ENCODE assay signal across 3 cellular contexts in the genomic region with DNA sequence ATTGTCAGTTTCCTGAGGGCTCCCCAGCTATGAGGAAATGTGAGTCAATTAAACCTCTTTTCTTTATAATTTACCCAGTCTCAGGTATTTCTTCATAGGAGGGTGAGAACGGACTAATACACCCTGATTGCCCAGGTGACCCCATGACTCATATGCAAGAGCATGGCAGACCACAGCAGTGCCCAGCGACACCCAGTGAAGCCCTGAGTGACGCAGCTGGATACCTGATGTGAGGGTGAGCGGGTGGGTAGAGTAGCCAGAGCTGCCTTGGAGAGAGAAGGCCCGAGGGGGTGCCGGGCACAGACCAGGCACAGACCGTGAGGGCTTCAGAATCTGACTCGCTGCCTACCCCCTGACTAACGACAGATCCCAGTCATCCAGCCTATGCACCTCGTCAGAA.
TF ChIP-seq lines count a peak whose summit lies in the region.

No MANE protein-coding gene starts in this region.

TF ChIP-seq in SK-N-SH, 30 proteins besides CTCF, POLR2A, EP300 and RAD21 (continues in another document):
- TF ChIP-seq, protein P1, sequence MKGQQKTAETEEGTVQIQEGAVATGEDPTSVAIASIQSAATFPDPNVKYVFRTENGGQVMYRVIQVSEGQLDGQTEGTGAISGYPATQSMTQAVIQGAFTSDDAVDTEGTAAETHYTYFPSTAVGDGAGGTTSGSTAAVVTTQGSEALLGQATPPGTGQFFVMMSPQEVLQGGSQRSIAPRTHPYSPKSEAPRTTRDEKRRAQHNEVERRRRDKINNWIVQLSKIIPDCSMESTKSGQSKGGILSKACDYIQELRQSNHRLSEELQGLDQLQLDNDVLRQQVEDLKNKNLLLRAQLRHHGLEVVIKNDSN (IDR thresholded peaks at IDR 0.05; ENCODE audit: borderline replicate concordance, low read depth), result no peak
- TF ChIP-seq SIN3A (IDR thresholded peaks at IDR 0.05; ENCODE audit: borderline replicate concordance, low read depth, low read length) (no peak), TCF12 (IDR thresholded peaks at IDR 0.05) (no peak), NRF1 (IDR thresholded peaks at IDR 0.05; ENCODE audit: low read depth, low read length) (no peak), SMC3 (IDR thresholded peaks at IDR 0.05; ENCODE audit: low read depth, low read length) (no peak), MXI1 (IDR thresholded peaks at IDR 0.05; ENCODE audit: low read depth, low read length) (no peak), EZH2phosphoT487 (IDR thresholded peaks at IDR 0.05; ENCODE audit: borderline replicate concordance, low read depth) (no peak), POLR2AphosphoS5 (IDR thresholded peaks at IDR 0.05; ENCODE audit: low read depth, low read length) (no peak), GATA2 (CRISPR knock-in tag; IDR thresholded peaks at IDR 0.05) (no peak), FOSL2 (IDR thresholded peaks at IDR 0.05; ENCODE audit: borderline replicate concordance, low read depth) (no peak), FOXJ3 (CRISPR knock-in tag; IDR thresholded peaks at IDR 0.05) (no peak)
- TF ChIP-seq, protein P2, sequence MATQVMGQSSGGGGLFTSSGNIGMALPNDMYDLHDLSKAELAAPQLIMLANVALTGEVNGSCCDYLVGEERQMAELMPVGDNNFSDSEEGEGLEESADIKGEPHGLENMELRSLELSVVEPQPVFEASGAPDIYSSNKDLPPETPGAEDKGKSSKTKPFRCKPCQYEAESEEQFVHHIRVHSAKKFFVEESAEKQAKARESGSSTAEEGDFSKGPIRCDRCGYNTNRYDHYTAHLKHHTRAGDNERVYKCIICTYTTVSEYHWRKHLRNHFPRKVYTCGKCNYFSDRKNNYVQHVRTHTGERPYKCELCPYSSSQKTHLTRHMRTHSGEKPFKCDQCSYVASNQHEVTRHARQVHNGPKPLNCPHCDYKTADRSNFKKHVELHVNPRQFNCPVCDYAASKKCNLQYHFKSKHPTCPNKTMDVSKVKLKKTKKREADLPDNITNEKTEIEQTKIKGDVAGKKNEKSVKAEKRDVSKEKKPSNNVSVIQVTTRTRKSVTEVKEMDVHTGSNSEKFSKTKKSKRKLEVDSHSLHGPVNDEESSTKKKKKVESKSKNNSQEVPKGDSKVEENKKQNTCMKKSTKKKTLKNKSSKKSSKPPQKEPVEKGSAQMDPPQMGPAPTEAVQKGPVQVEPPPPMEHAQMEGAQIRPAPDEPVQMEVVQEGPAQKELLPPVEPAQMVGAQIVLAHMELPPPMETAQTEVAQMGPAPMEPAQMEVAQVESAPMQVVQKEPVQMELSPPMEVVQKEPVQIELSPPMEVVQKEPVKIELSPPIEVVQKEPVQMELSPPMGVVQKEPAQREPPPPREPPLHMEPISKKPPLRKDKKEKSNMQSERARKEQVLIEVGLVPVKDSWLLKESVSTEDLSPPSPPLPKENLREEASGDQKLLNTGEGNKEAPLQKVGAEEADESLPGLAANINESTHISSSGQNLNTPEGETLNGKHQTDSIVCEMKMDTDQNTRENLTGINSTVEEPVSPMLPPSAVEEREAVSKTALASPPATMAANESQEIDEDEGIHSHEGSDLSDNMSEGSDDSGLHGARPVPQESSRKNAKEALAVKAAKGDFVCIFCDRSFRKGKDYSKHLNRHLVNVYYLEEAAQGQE (IDR thresholded peaks at IDR 0.05; ENCODE audit: low read depth, low read length), result no peak
- TF ChIP-seq, protein P3, sequence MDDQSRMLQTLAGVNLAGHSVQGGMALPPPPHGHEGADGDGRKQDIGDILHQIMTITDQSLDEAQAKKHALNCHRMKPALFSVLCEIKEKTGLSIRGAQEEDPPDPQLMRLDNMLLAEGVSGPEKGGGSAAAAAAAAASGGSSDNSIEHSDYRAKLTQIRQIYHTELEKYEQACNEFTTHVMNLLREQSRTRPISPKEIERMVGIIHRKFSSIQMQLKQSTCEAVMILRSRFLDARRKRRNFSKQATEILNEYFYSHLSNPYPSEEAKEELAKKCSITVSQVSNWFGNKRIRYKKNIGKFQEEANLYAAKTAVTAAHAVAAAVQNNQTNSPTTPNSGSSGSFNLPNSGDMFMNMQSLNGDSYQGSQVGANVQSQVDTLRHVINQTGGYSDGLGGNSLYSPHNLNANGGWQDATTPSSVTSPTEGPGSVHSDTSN (IDR thresholded peaks at IDR 0.05), result no peak

TF ChIP-seq in SK-N-SH treated with all-trans-retinoic acid at 6 μM for 48 hours, 23 proteins besides CTCF, POLR2A, EP300 and RAD21 (continued from another document):
- TF ChIP-seq, protein P4, sequence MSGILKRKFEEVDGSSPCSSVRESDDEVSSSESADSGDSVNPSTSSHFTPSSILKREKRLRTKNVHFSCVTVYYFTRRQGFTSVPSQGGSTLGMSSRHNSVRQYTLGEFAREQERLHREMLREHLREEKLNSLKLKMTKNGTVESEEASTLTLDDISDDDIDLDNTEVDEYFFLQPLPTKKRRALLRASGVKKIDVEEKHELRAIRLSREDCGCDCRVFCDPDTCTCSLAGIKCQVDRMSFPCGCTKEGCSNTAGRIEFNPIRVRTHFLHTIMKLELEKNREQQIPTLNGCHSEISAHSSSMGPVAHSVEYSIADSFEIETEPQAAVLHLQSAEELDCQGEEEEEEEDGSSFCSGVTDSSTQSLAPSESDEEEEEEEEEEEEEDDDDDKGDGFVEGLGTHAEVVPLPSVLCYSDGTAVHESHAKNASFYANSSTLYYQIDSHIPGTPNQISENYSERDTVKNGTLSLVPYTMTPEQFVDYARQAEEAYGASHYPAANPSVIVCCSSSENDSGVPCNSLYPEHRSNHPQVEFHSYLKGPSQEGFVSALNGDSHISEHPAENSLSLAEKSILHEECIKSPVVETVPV (CRISPR knock-in tag; IDR thresholded peaks at IDR 0.05), result no peak
- no peak for TF ChIP-seq ZFP30 (CRISPR knock-in tag; IDR thresholded peaks at IDR 0.05)
- TF ChIP-seq ZC3H10 (CRISPR knock-in tag; IDR thresholded peaks at IDR 0.05), result no peak
- no peak for TF ChIP-seq BACH2 (CRISPR knock-in tag; IDR thresholded peaks at IDR 0.05; ENCODE audit: borderline replicate concordance)
- no peak for TF ChIP-seq GLIS3 (CRISPR knock-in tag; IDR thresholded peaks at IDR 0.05)

TF ChIP-seq in GM23338, 12 proteins besides CTCF, POLR2A, EP300 and RAD21 (continued from another document):
- TF ChIP-seq, protein P5, sequence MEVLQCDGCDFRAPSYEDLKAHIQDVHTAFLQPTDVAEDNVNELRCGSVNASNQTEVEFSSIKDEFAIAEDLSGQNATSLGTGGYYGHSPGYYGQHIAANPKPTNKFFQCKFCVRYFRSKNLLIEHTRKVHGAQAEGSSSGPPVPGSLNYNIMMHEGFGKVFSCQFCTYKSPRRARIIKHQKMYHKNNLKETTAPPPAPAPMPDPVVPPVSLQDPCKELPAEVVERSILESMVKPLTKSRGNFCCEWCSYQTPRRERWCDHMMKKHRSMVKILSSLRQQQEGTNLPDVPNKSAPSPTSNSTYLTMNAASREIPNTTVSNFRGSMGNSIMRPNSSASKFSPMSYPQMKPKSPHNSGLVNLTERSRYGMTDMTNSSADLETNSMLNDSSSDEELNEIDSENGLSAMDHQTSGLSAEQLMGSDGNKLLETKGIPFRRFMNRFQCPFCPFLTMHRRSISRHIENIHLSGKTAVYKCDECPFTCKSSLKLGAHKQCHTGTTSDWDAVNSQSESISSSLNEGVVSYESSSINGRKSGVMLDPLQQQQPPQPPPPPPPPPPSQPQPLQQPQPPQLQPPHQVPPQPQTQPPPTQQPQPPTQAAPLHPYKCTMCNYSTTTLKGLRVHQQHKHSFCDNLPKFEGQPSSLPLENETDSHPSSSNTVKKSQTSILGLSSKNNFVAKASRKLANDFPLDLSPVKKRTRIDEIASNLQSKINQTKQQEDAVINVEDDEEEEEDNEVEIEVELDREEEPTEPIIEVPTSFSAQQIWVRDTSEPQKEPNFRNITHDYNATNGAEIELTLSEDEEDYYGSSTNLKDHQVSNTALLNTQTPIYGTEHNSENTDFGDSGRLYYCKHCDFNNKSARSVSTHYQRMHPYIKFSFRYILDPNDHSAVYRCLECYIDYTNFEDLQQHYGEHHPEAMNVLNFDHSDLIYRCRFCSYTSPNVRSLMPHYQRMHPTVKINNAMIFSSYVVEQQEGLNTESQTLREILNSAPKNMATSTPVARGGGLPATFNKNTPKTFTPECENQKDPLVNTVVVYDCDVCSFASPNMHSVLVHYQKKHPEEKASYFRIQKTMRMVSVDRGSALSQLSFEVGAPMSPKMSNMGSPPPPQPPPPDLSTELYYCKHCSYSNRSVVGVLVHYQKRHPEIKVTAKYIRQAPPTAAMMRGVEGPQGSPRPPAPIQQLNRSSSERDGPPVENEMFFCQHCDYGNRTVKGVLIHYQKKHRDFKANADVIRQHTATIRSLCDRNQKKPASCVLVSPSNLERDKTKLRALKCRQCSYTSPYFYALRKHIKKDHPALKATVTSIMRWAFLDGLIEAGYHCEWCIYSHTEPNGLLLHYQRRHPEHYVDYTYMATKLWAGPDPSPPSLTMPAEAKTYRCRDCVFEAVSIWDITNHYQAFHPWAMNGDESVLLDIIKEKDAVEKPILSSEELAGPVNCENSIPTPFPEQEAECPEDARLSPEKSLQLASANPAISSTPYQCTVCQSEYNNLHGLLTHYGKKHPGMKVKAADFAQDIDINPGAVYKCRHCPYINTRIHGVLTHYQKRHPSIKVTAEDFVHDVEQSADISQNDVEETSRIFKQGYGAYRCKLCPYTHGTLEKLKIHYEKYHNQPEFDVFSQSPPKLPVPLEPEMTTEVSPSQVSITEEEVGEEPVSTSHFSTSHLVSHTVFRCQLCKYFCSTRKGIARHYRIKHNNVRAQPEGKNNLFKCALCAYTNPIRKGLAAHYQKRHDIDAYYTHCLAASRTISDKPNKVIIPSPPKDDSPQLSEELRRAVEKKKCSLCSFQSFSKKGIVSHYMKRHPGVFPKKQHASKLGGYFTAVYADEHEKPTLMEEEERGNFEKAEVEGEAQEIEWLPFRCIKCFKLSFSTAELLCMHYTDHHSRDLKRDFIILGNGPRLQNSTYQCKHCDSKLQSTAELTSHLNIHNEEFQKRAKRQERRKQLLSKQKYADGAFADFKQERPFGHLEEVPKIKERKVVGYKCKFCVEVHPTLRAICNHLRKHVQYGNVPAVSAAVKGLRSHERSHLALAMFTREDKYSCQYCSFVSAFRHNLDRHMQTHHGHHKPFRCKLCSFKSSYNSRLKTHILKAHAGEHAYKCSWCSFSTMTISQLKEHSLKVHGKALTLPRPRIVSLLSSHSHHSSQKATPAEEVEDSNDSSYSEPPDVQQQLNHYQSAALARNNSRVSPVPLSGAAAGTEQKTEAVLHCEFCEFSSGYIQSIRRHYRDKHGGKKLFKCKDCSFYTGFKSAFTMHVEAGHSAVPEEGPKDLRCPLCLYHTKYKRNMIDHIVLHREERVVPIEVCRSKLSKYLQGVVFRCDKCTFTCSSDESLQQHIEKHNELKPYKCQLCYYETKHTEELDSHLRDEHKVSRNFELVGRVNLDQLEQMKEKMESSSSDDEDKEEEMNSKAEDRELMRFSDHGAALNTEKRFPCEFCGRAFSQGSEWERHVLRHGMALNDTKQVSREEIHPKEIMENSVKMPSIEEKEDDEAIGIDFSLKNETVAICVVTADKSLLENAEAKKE (CRISPR knock-in tag; IDR thresholded peaks at IDR 0.05), result no peak
- TF ChIP-seq NANOG (IDR thresholded peaks at IDR 0.05; ENCODE audit: borderline replicate concordance) (no peak), EZH2 (IDR thresholded peaks at IDR 0.05; ENCODE audit: low read depth, unreplicated experiment) (no peak), CREB1 (CRISPR knock-in tag; IDR thresholded peaks at IDR 0.05; ENCODE audit: low read depth) (no peak), POLR2AphosphoS5 (IDR thresholded peaks at IDR 0.05; ENCODE audit: low read depth) (no peak), EZH2phosphoT487 (IDR thresholded peaks at IDR 0.05; ENCODE audit: unreplicated experiment) (no peak)
- TF ChIP-seq, protein P6, sequence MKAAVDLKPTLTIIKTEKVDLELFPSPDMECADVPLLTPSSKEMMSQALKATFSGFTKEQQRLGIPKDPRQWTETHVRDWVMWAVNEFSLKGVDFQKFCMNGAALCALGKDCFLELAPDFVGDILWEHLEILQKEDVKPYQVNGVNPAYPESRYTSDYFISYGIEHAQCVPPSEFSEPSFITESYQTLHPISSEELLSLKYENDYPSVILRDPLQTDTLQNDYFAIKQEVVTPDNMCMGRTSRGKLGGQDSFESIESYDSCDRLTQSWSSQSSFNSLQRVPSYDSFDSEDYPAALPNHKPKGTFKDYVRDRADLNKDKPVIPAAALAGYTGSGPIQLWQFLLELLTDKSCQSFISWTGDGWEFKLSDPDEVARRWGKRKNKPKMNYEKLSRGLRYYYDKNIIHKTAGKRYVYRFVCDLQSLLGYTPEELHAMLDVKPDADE (IDR thresholded peaks at IDR 0.05), result no peak
